Comparison of ENCODE assay signal across 11 cellular contexts in the genomic region with DNA sequence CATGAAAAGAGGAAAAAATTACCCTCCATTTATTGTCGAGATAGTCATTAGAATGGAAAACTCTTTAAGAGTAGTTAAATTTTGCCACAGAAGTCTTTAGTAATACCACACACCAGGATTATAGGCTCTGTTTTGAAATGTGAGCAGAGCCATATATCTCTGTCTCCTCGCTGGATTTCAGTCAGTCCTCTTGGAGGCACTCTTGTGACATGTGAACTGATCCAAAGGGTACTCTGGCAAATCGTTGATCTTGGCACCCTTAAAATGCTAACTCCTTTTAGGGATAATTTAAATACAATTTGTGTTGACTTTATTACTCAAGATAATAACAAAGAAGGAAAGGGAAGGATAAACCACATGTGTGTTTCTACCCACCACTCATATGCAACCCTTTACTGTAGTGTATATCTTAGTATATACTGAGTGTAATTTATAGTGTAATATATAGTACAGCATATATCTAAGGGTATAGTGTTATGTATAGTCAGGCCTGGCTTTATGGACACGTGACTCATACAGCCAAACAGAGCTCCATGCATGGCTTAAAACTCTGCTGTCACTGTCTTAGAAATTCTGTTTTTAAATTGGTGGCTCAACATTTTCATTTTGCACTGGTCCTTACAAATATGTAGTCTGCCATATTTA. TPM values are rescaled to one million over a fixed set of nuclear protein-coding genes. Genes with fewer than 3 reads are reported as not detected.
DNase-seq lines count a peak whose midpoint lies in the region; ATAC-seq, FAIRE-seq and TF ChIP-seq lines count a peak whose summit lies in the region.
"Had no signal": no experiment of that assay in that cellular context is flagged by ENCODE, and none has a peak within 500 bp of the region (broad histone marks: within the 10 kb centered on the region; RNA-seq: fewer than 3 reads in every experiment).

No MANE protein-coding gene starts in this region.

- intact Hi-C loops in naive thymus-derived CD4-positive, alpha-beta T cell (cut with micrococcal nuclease): no loop called here

- DNase-seq in BE2C (no peak), amniotic epithelial cell (ENCODE audit: low read depth) (peak; percentile 48), keratinocyte (ENCODE audit: low read depth, low spot score) (no peak)
- no peak for DNase-seq in activated naive CD8-positive, alpha-beta T cell treated with anti-CD3 and anti-CD28 coated beads for 36 hours
- DNase-seq in naive thymus-derived CD4-positive, alpha-beta T cell: no peak
- DNase-seq in activated CD4-positive, alpha-beta T cell treated with anti-CD3 and anti-CD28 coated beads, Interleukin-2, amount 10 ng/mL, durations not matched to agents 7 days and 5 days: no peak
- DNase-seq: activated effector memory CD4-positive, alpha-beta T cell treated with Interleukin-2 at 50 U/mL for 16 hours; CD8-positive, alpha-beta memory T cell had no signal

- no peaks in the 10 kb centered on the region for H3K79me2 ChIP-seq in keratinocyte (ENCODE audit: control insufficient read depth, insufficient read depth, low read length)

- no peaks in the 10 kb centered on the region for H3K4me1 ChIP-seq in BE2C
- H3K4me1 ChIP-seq in keratinocyte (ENCODE audit: control insufficient read depth, extremely low read depth, insufficient read depth, low read length): no peaks in the 10 kb centered on the region
- H3K4me1 ChIP-seq in naive thymus-derived CD4-positive, alpha-beta T cell (ENCODE audit: control insufficient read depth in 2 of 2, insufficient read depth in 2 of 2, low read length in 2 of 2): no peaks in the 10 kb centered on the region

- H3K4me2 ChIP-seq in keratinocyte (ENCODE audit: control insufficient read depth, extremely low read depth, insufficient read depth, low read depth, low read length): no peak overlapping the region

- no peak for TF ChIP-seq EP300 in Ishikawa (IDR thresholded peaks at IDR 0.05; ENCODE audit: borderline replicate concordance)

- CTCF ChIA-PET in naive thymus-derived CD4-positive, alpha-beta T cell (lab: Charles Lee): no interaction called here
- CTCF ChIA-PET in activated CD4-positive, alpha-beta T cell treated with anti-CD3 and anti-CD28 coated beads, Interleukin-2, amount 10 ng/mL, durations not matched to agents 7 days and 5 days (lab: Charles Lee): no interaction called here

- ATAC-seq in GM21367 (IDR thresholded peaks at IDR 0.05; ENCODE audit: unreplicated experiment): no peak
- ATAC-seq in naive thymus-derived CD4-positive, alpha-beta T cell: no peak
- ATAC-seq: stimulated activated memory B cell treated with anti-CD40 and anti-IgM and Interleukin-4, amounts not matched to agents 10 μg/mL and 1 μg/mL and 100 μg/mL, for 72 hours had no signal

- peaks cover 15% of the 10 kb centered on the region for H3K36me3 Mint-ChIP-seq in activated naive CD8-positive, alpha-beta T cell treated with anti-CD3 and anti-CD28 coated beads for 36 hours
- peaks cover 2 to 19% (median 11%) of the 10 kb centered on the region in 5 donors for H3K36me3 Mint-ChIP-seq in naive thymus-derived CD4-positive, alpha-beta T cell
- H3K36me3 Mint-ChIP-seq in activated CD4-positive, alpha-beta T cell treated with anti-CD3 and anti-CD28 coated beads, Interleukin-2, amount 10 ng/mL, durations not matched to agents 7 days and 5 days (ENCODE audit: low read depth): no peaks in the 10 kb centered on the region

- no peaks in the 10 kb centered on the region for H3K9me1 ChIP-seq in keratinocyte (ENCODE audit: control insufficient read depth, extremely low read depth, insufficient read depth, low read length)

- H3K27me3 ChIP-seq in BE2C: no peaks in the 10 kb centered on the region
- H3K27me3 ChIP-seq in keratinocyte (ENCODE audit: control insufficient read depth, extremely low read depth, insufficient read depth, low read length): no peaks in the 10 kb centered on the region
- H3K27me3 ChIP-seq in naive thymus-derived CD4-positive, alpha-beta T cell (ENCODE audit: control insufficient read depth in 2 of 2, insufficient read depth in 2 of 2, low read length in 2 of 2): no peaks in the 10 kb centered on the region

- TF ChIP-seq RAD21 in Ishikawa (IDR thresholded peaks at IDR 0.05; ENCODE audit: low read depth): peak; percentile 71

- H3K4me3 ChIP-seq in BE2C (ENCODE audit: low read depth, low read length) (no peak overlapping the region), keratinocyte (ENCODE audit: control insufficient read depth in 2 of 3, extremely low read depth in 1 of 3, insufficient read depth in 2 of 3, low read depth in 1 of 3, low read length in 3 of 3) (no peak overlapping the region)
- no peak overlapping the region for H3K4me3 ChIP-seq in naive thymus-derived CD4-positive, alpha-beta T cell (ENCODE audit: low read length)

- H3K9ac ChIP-seq in keratinocyte (ENCODE audit: control insufficient read depth, extremely low read depth, insufficient read depth, low read length): no peak overlapping the region

- H3K27me3 Mint-ChIP-seq in activated naive CD8-positive, alpha-beta T cell treated with anti-CD3 and anti-CD28 coated beads for 36 hours: peaks cover 25% of the 10 kb centered on the region
- H3K27me3 Mint-ChIP-seq in naive thymus-derived CD4-positive, alpha-beta T cell: peaks cover 37 to 60% (median 44%) of the 10 kb centered on the region in 5 donors
- H3K27me3 Mint-ChIP-seq in activated CD4-positive, alpha-beta T cell treated with anti-CD3 and anti-CD28 coated beads, Interleukin-2, amount 10 ng/mL, durations not matched to agents 7 days and 5 days: peaks cover 26% of the 10 kb centered on the region

- TF ChIP-seq CTCF in BE2C (IDR thresholded peaks at IDR 0.05; ENCODE audit: low read depth, low read length) (peak; percentile 54), keratinocyte (optimal IDR thresholded peaks at IDR 0.05 in 1 of 3, IDR thresholded peaks at IDR 0.05 in 1 of 3, conservative IDR thresholded peaks at IDR 0.05 in 1 of 3; ENCODE audit: extremely low read depth in 1 of 3, insufficient read depth in 2 of 3, low read length in 3 of 3) (peak; percentile 25 to 66 (median 29))

- no peak overlapping the region for H3K27ac ChIP-seq in keratinocyte (ENCODE audit: control insufficient read depth, insufficient read depth, low read length)
- H3K27ac ChIP-seq in naive thymus-derived CD4-positive, alpha-beta T cell (ENCODE audit: low read depth, low read length): no peak overlapping the region

- H3K9me3 ChIP-seq in BE2C: no peaks in the 10 kb centered on the region
- H3K9me3 ChIP-seq in keratinocyte (ENCODE audit: control insufficient read depth, low read depth, low read length): no peaks in the 10 kb centered on the region
- peaks cover 0 to 9% (median 0%) of the 10 kb centered on the region in 3 experiments for H3K9me3 ChIP-seq in naive thymus-derived CD4-positive, alpha-beta T cell (ENCODE audit: control insufficient read depth in 2 of 3, low read length in 3 of 3)

- H4K20me1 ChIP-seq in keratinocyte (ENCODE audit: control insufficient read depth, extremely low read depth, insufficient read depth, low read length): no peaks in the 10 kb centered on the region

- POLR2A ChIA-PET in naive thymus-derived CD4-positive, alpha-beta T cell (lab: Charles Lee): no interaction called here
- POLR2A ChIA-PET in activated CD4-positive, alpha-beta T cell treated with anti-CD3 and anti-CD28 coated beads, Interleukin-2, amount 10 ng/mL, durations not matched to agents 7 days and 5 days (lab: Charles Lee): no interaction called here

- H3K27ac Mint-ChIP-seq in activated naive CD8-positive, alpha-beta T cell treated with anti-CD3 and anti-CD28 coated beads for 36 hours: no peak overlapping the region
- H3K27ac Mint-ChIP-seq in naive thymus-derived CD4-positive, alpha-beta T cell: no peak overlapping the region
- H3K27ac Mint-ChIP-seq in activated CD4-positive, alpha-beta T cell treated with anti-CD3 and anti-CD28 coated beads, Interleukin-2, amount 10 ng/mL, durations not matched to agents 7 days and 5 days: no peak overlapping the region
- H3K27ac Mint-ChIP-seq: CD8-positive, alpha-beta memory T cell; stimulated activated memory B cell treated with anti-CD40 and anti-IgM and Interleukin-4, amounts not matched to agents 10 μg/mL and 1 μg/mL and 100 μg/mL, for 72 hours had no signal

- peaks cover 1% of the 10 kb centered on the region for H3K4me1 Mint-ChIP-seq in activated naive CD8-positive, alpha-beta T cell treated with anti-CD3 and anti-CD28 coated beads for 36 hours
- H3K4me1 Mint-ChIP-seq in naive thymus-derived CD4-positive, alpha-beta T cell: no peaks in the 10 kb centered on the region
- H3K4me1 Mint-ChIP-seq in activated CD4-positive, alpha-beta T cell treated with anti-CD3 and anti-CD28 coated beads, Interleukin-2, amount 10 ng/mL, durations not matched to agents 7 days and 5 days: no peaks in the 10 kb centered on the region
- H3K4me1 Mint-ChIP-seq: CD8-positive, alpha-beta memory T cell; stimulated activated memory B cell treated with anti-CD40 and anti-IgM and Interleukin-4, amounts not matched to agents 10 μg/mL and 1 μg/mL and 100 μg/mL, for 72 hours had no signal

- H3K36me3 ChIP-seq in BE2C (no peaks in the 10 kb centered on the region), keratinocyte (ENCODE audit: control insufficient read depth in 2 of 2, extremely low read depth in 1 of 2, insufficient read depth in 2 of 2, low read length in 2 of 2) (no peaks in the 10 kb centered on the region)
- H3K36me3 ChIP-seq in naive thymus-derived CD4-positive, alpha-beta T cell (ENCODE audit: control insufficient read depth in 2 of 3, insufficient read depth in 3 of 3, low read length in 3 of 3): no peaks in the 10 kb centered on the region

- dilution Hi-C loops in keratinocyte (cut with MboI; ENCODE audit: extremely low pct_ligation_motif_present, low sequenced_read_pairs): no loop called here

- FAIRE-seq in keratinocyte (lab: Jason Lieb, UNC): no peak

- peaks cover 13% of the 10 kb centered on the region for H3K9me3 Mint-ChIP-seq in activated naive CD8-positive, alpha-beta T cell treated with anti-CD3 and anti-CD28 coated beads for 36 hours
- peaks cover 0 to 36% (median 16%) of the 10 kb centered on the region in 11 donors for H3K9me3 Mint-ChIP-seq in naive thymus-derived CD4-positive, alpha-beta T cell
- H3K9me3 Mint-ChIP-seq in activated CD4-positive, alpha-beta T cell treated with anti-CD3 and anti-CD28 coated beads, Interleukin-2, amount 10 ng/mL, durations not matched to agents 7 days and 5 days: peaks cover 14% of the 10 kb centered on the region

- no peak overlapping the region for H3K4me3 Mint-ChIP-seq in activated naive CD8-positive, alpha-beta T cell treated with anti-CD3 and anti-CD28 coated beads for 36 hours
- no peak overlapping the region for H3K4me3 Mint-ChIP-seq in naive thymus-derived CD4-positive, alpha-beta T cell
- H3K4me3 Mint-ChIP-seq in activated CD4-positive, alpha-beta T cell treated with anti-CD3 and anti-CD28 coated beads, Interleukin-2, amount 10 ng/mL, durations not matched to agents 7 days and 5 days: no peak overlapping the region
- H3K4me3 Mint-ChIP-seq: CD8-positive, alpha-beta memory T cell; stimulated activated memory B cell treated with anti-CD40 and anti-IgM and Interleukin-4, amounts not matched to agents 10 μg/mL and 1 μg/mL and 100 μg/mL, for 72 hours had no signal

- H2AFZ ChIP-seq in keratinocyte (ENCODE audit: control insufficient read depth, low read length): no peak overlapping the region

RNA-seq across cellular contexts. Expression of a gene that starts 12.3 kb away (rescaled TPM):
- polyA plus RNA-seq in BE2C (2012; ENCODE audit: insufficient read depth, insufficient read length, low read depth): 21.4 TPM
- 25.4 to 42.0 TPM (median 34.2 TPM) in 3 replicates for polyA plus RNA-seq in keratinocyte
- 256 TPM for polyA plus RNA-seq in keratinocyte (2011; ENCODE audit: low read depth)
- 24.6 and 47.8 TPM in 2 replicates for polyA plus RNA-seq in keratinocyte (2011; cell fraction: cytosol; rRNA removed)
- polyA plus RNA-seq in keratinocyte (2011; cell fraction: nucleus; rRNA removed): 25.7 and 29.1 TPM in 2 replicates
- 23.7 and 33.8 TPM in 2 replicates for polyA plus RNA-seq in keratinocyte (2012; ENCODE audit: low replicate concordance)
- polyA minus RNA-seq in keratinocyte: 21.3 to 60.1 TPM (median 38.8 TPM) in 3 replicates
- 77.9 TPM for polyA minus RNA-seq in keratinocyte (2011; cell fraction: cytosol; rRNA and poly(A)+ RNA removed)
- 32.5 and 66.9 TPM in 2 replicates for polyA minus RNA-seq in keratinocyte (2011; cell fraction: nucleus; rRNA and poly(A)+ RNA removed)
- total RNA-seq in activated naive CD8-positive, alpha-beta T cell treated with anti-CD3 and anti-CD28 coated beads for 36 hours: 10 to 100 TPM; 64.8 to 67.8 TPM
- 10 to 100 TPM; 38.3 to 55.4 (median 45.9) TPM for total RNA-seq in naive thymus-derived CD4-positive, alpha-beta T cell
- polyA plus RNA-seq in naive thymus-derived CD4-positive, alpha-beta T cell: 1 to 10 TPM; 5.9 to 8.3 TPM
- 10 to 100 TPM; 38.6 to 53.7 TPM for total RNA-seq in activated CD4-positive, alpha-beta T cell treated with anti-CD3 and anti-CD28 coated beads, Interleukin-2, amount 10 ng/mL, durations not matched to agents 7 days and 5 days
